In genomic region chr3:6367171-6367570, GRCh38 we compare ENCODE assay signal across 24 cellular contexts.
"Had no signal": no experiment of that assay in that cellular context is flagged by ENCODE, and none has a peak within 500 bp of the region (broad histone marks: within the 10 kb centered on the region; RNA-seq: fewer than 3 reads in every experiment).

No MANE protein-coding gene starts in this region.

- DNase-seq: colonic mucosa; cortex of kidney; dermis blood vessel endothelial cell; dorsolateral prefrontal cortex; effector CD4-positive, alpha-beta T cell; effector CD8-positive, alpha-beta T cell; effector memory CD4-positive, alpha-beta T cell; effector memory CD8-positive, alpha-beta T cell; endodermal cell; erythroblast; esophagus squamous epithelium; foreskin fibroblast; foreskin keratinocyte; foreskin melanocyte; gastrocnemius medialis; glutamatergic neuron; head of caudate nucleus; heart left ventricle; heart right ventricle had no signal

- H3K9me3 ChIP-seq: colonic mucosa, esophagus muscularis mucosa, esophagus squamous epithelium, gastrocnemius medialis had no signal

- H3K27me3 ChIP-seq: colonic mucosa, dorsolateral prefrontal cortex, esophagus muscularis mucosa, esophagus squamous epithelium, foreskin keratinocyte, gastrocnemius medialis, gastroesophageal sphincter, heart left ventricle, heart right ventricle had no signal

- H3K27ac ChIP-seq: colonic mucosa, coronary artery, dorsolateral prefrontal cortex, epithelial cell of prostate, esophagus muscularis mucosa, esophagus squamous epithelium, foreskin keratinocyte, gastrocnemius medialis, gastroesophageal sphincter, heart left ventricle, heart right ventricle had no signal

- H3K36me3 ChIP-seq: colonic mucosa, esophagus muscularis mucosa, esophagus squamous epithelium, gastrocnemius medialis, gastroesophageal sphincter, heart left ventricle, heart right ventricle had no signal

- H3K4me3 ChIP-seq: colonic mucosa, coronary artery, dorsolateral prefrontal cortex, esophagus muscularis mucosa, esophagus squamous epithelium, gastrocnemius medialis, gastroesophageal sphincter, heart left ventricle, heart right ventricle had no signal

- H3K4me1 ChIP-seq: colonic mucosa, esophagus muscularis mucosa, esophagus squamous epithelium, foreskin keratinocyte, gastrocnemius medialis, gastroesophageal sphincter, heart left ventricle, heart right ventricle had no signal

- ATAC-seq: effector memory CD8-positive, alpha-beta T cell; esophagus mucosa; foreskin keratinocyte; gastrocnemius medialis; gastroesophageal sphincter; heart left ventricle; heart right ventricle had no signal
